In genomic region chr1:239044829-239045228, GRCh38 we compare ENCODE assay signal across 20 cellular contexts.
"Had no signal": no experiment of that assay in that cellular context is flagged by ENCODE, and none has a peak within 500 bp of the region (broad histone marks: within the 10 kb centered on the region; RNA-seq: fewer than 3 reads in every experiment).

No MANE protein-coding gene starts in this region.

- H3K4me2 ChIP-seq: hepatocyte had no signal

- H3K27ac Mint-ChIP-seq: dendritic cell treated with granulocyte-macrophage colony-stimulating factor and Interleukin-4, amounts not matched to agents 40 ng/mL and 50 ng/mL, for 4 days; effector memory CD8-positive, alpha-beta T cell; natural killer cell treated with Interleukin-12 subunit alpha and Interleukin-12 subunit beta and Interleukin-15 and Interleukin-18, amount 100 ng/mL, for 72 hours had no signal

- H3K9ac ChIP-seq: parathyroid adenoma had no signal

- H3K9me3 ChIP-seq: esophagus squamous epithelium, psoas muscle, sigmoid colon, stomach, thoracic aorta, transverse colon had no signal

- H3K36me3 ChIP-seq: esophagus squamous epithelium, sigmoid colon, stomach, thoracic aorta, transverse colon had no signal

- H3K4me3 Mint-ChIP-seq: dendritic cell treated with granulocyte-macrophage colony-stimulating factor and Interleukin-4, amounts not matched to agents 40 ng/mL and 50 ng/mL, for 4 days; effector memory CD8-positive, alpha-beta T cell; natural killer cell treated with Interleukin-12 subunit alpha and Interleukin-12 subunit beta and Interleukin-15 and Interleukin-18, amount 100 ng/mL, for 72 hours had no signal

- H2AFZ ChIP-seq: hepatocyte, parathyroid adenoma had no signal

- H3K27me3 ChIP-seq: esophagus squamous epithelium, hepatocyte, sigmoid colon, stomach, transverse colon had no signal

- H3K27ac ChIP-seq: esophagus squamous epithelium, hepatocyte, parathyroid adenoma, psoas muscle, sigmoid colon, skin epidermis, stomach, thoracic aorta, transverse colon had no signal

- H3K4me3 ChIP-seq: esophagus squamous epithelium, hepatocyte, psoas muscle, sigmoid colon, skin epidermis, stomach, thoracic aorta, transverse colon had no signal

- DNase-seq: effector memory CD8-positive, alpha-beta T cell; esophagus squamous epithelium; foreskin fibroblast; kidney glomerular epithelial cell; midbrain; occipital lobe; psoas muscle; sigmoid colon; stimulated activated CD4-positive, alpha-beta T cell treated with anti-CD3 and anti-CD28 coated beads, Interleukin-2, amount 100 ng/mL, for 24 hours; stimulated activated CD4-positive, alpha-beta T cell treated with anti-CD3 and anti-CD28 coated beads, Interleukin-4, amount 100 ng/mL, for 4 hours; stimulated activated naive CD4-positive, alpha-beta T cell; stomach; substantia nigra; transverse colon had no signal

- H3K4me1 ChIP-seq: esophagus squamous epithelium, parathyroid adenoma, psoas muscle, sigmoid colon, stomach, transverse colon had no signal

- H3K27me3 Mint-ChIP-seq: dendritic cell treated with granulocyte-macrophage colony-stimulating factor and Interleukin-4, amounts not matched to agents 40 ng/mL and 50 ng/mL, for 4 days; effector memory CD8-positive, alpha-beta T cell; natural killer cell treated with Interleukin-12 subunit alpha and Interleukin-12 subunit beta and Interleukin-15 and Interleukin-18, amount 100 ng/mL, for 72 hours had no signal

- H3K79me2 ChIP-seq: hepatocyte, parathyroid adenoma had no signal

- ATAC-seq: effector memory CD8-positive, alpha-beta T cell; natural killer cell treated with Interleukin-12 subunit alpha and Interleukin-12 subunit beta and Interleukin-15 and Interleukin-18, amount 100 ng/mL, for 72 hours; psoas muscle had no signal
